In genomic region chr10:92014620-92015019, GRCh38 we compare ENCODE assay signal across 24 cellular contexts.
"Had no signal": no experiment of that assay in that cellular context is flagged by ENCODE, and none has a peak within 500 bp of the region (broad histone marks: within the 10 kb centered on the region; RNA-seq: fewer than 3 reads in every experiment).

No MANE protein-coding gene starts in this region.

- H3K27ac Mint-ChIP-seq: natural killer cell treated with Interleukin-12 subunit alpha and Interleukin-12 subunit beta and Interleukin-15 and Interleukin-18, amount 100 ng/mL, for 72 hours; neural progenitor cell; stimulated activated effector memory CD8-positive, alpha-beta T cell treated with anti-CD3 and anti-CD28 coated beads, Interleukin-12 subunit alpha, Interleukin-12 subunit beta, amount 100 ng/mL, for 72 hours had no signal

- H3K4me1 ChIP-seq: neural progenitor cell, right atrium auricular region, suprapubic skin, thyroid gland, upper lobe of left lung, vagina had no signal

- H3K27me3 ChIP-seq: foreskin keratinocyte, neural progenitor cell, ovary, right atrium auricular region, suprapubic skin, thyroid gland, upper lobe of left lung, vagina had no signal

- H3K27me3 Mint-ChIP-seq: natural killer cell treated with Interleukin-12 subunit alpha and Interleukin-12 subunit beta and Interleukin-15 and Interleukin-18, amount 100 ng/mL, for 72 hours had no signal

- H3K4me3 ChIP-seq: lung, neural progenitor cell, ovary, right atrium auricular region, smooth muscle cell, suprapubic skin, thyroid gland, upper lobe of left lung, vagina had no signal

- DNase-seq: effector memory CD4-positive, alpha-beta T cell; foreskin keratinocyte; immature natural killer cell; kidney; left cardiac atrium; left ventricle myocardium superior; mesenchymal stem cell; midbrain; nucleus accumbens; ovary; stimulated activated CD4-positive, alpha-beta T cell treated with anti-CD3 and anti-CD28 coated beads, Interleukin-4, amount 100 ng/mL, for 1 hour; stimulated activated CD8-positive, alpha-beta memory T cell treated with anti-CD3 and anti-CD28 coated beads, Interleukin-4, amount 100 ng/mL, for 48 hours; stimulated activated naive CD8-positive, alpha-beta T cell treated with anti-CD3 and anti-CD28 coated beads, Interleukin-15, Interleukin-2, amounts not matched to agents 100 U/mL and 50 U/mL, for 24 hours; thyroid gland; upper lobe of left lung had no signal

- H3K36me3 ChIP-seq: ovary had no signal

- ATAC-seq: foreskin keratinocyte; left cardiac atrium; left ventricle myocardium superior; natural killer cell treated with Interleukin-12 subunit alpha and Interleukin-12 subunit beta and Interleukin-15 and Interleukin-18, amount 100 ng/mL, for 72 hours; stimulated activated effector memory CD8-positive, alpha-beta T cell treated with anti-CD3 and anti-CD28 coated beads, Interleukin-12 subunit alpha, Interleukin-12 subunit beta, amount 100 ng/mL, for 72 hours; stimulated activated naive CD8-positive, alpha-beta T cell treated with anti-CD3 and anti-CD28 coated beads, Interleukin-15, Interleukin-2, amounts not matched to agents 100 U/mL and 50 U/mL, for 24 hours had no signal

- H3K4me3 Mint-ChIP-seq: immature natural killer cell; natural killer cell treated with Interleukin-12 subunit alpha and Interleukin-12 subunit beta and Interleukin-15 and Interleukin-18, amount 100 ng/mL, for 72 hours; neural progenitor cell; stimulated activated effector memory CD8-positive, alpha-beta T cell treated with anti-CD3 and anti-CD28 coated beads, Interleukin-12 subunit alpha, Interleukin-12 subunit beta, amount 100 ng/mL, for 72 hours had no signal

- H3K4me1 Mint-ChIP-seq: neural progenitor cell had no signal

- H3K9me3 ChIP-seq: ovary, right atrium auricular region, suprapubic skin, thyroid gland, upper lobe of left lung, vagina had no signal

- H3K9me3 Mint-ChIP-seq: immature natural killer cell; natural killer cell treated with Interleukin-12 subunit alpha and Interleukin-12 subunit beta and Interleukin-15 and Interleukin-18, amount 100 ng/mL, for 72 hours; neural progenitor cell; stimulated activated effector memory CD8-positive, alpha-beta T cell treated with anti-CD3 and anti-CD28 coated beads, Interleukin-12 subunit alpha, Interleukin-12 subunit beta, amount 100 ng/mL, for 72 hours had no signal

- H3K27ac ChIP-seq: epithelial cell of prostate, foreskin keratinocyte, neural progenitor cell, ovary, right atrium auricular region, suprapubic skin, thyroid gland, upper lobe of left lung, vagina had no signal
